In genomic region chr14:71952381-71953363, GRCh38 we compare ENCODE assay signal across 19 cellular contexts. TPM values are rescaled to one million over a fixed set of nuclear protein-coding genes. Genes with fewer than 3 reads are reported as not detected.
"Had no signal": no experiment of that assay in that cellular context is flagged by ENCODE, and none has a peak within 500 bp of the region (broad histone marks: within the 10 kb centered on the region; RNA-seq: fewer than 3 reads in every experiment).

No MANE protein-coding gene starts in this region.

- H3K36me3 ChIP-seq: brain microvascular endothelial cell, gastroesophageal sphincter, heart right ventricle, right atrium auricular region, suprapubic skin had no signal

- H3K4me1 ChIP-seq: gastroesophageal sphincter, heart right ventricle, right atrium auricular region, suprapubic skin had no signal

- H3K27ac ChIP-seq: brain microvascular endothelial cell, epithelial cell of prostate, gastroesophageal sphincter, heart right ventricle, right atrium auricular region, suprapubic skin had no signal

- H3K27me3 ChIP-seq: brain microvascular endothelial cell, gastroesophageal sphincter, heart right ventricle, right atrium auricular region, suprapubic skin had no signal

- H3K4me2 ChIP-seq: smooth muscle cell had no signal

- H3K4me3 ChIP-seq: gastroesophageal sphincter, heart right ventricle, right atrium auricular region, smooth muscle cell, suprapubic skin had no signal

- H3K9me3 Mint-ChIP-seq: natural killer cell treated with Interleukin-12 subunit alpha and Interleukin-12 subunit beta and Interleukin-15 and Interleukin-18, amount 100 ng/mL, for 72 hours; type B pancreatic cell had no signal

- H3K27me3 Mint-ChIP-seq: dendritic cell treated with granulocyte-macrophage colony-stimulating factor and Interleukin-4, amounts not matched to agents 40 ng/mL and 50 ng/mL, for 4 days had no signal

- H3K27ac Mint-ChIP-seq: dendritic cell treated with granulocyte-macrophage colony-stimulating factor and Interleukin-4, amounts not matched to agents 40 ng/mL and 50 ng/mL, for 4 days; effector memory CD8-positive, alpha-beta T cell; natural killer cell treated with Interleukin-12 subunit alpha and Interleukin-12 subunit beta and Interleukin-15 and Interleukin-18, amount 100 ng/mL, for 72 hours; type B pancreatic cell had no signal

- DNase-seq: activated CD4-positive, CD25-positive, alpha-beta regulatory T cell treated with anti-CD3 and anti-CD28 coated beads, Interleukin-2, amount 50 U/mL, for 72 hours; activated naive CD4-positive, alpha-beta T cell; activated T-cell treated with anti-CD3 and anti-CD28 coated beads for 4 hours; brain microvascular endothelial cell; cerebellar nuclear complex; effector memory CD8-positive, alpha-beta T cell; heart right ventricle; mesendoderm; stimulated activated CD4-positive, alpha-beta T cell treated with anti-CD3 and anti-CD28 coated beads, Interleukin-4, amount 100 ng/mL, for 4 hours; stimulated activated CD8-positive, alpha-beta memory T cell treated with anti-CD3 and anti-CD28 coated beads, Interleukin-4, amount 100 ng/mL, for 48 hours; stimulated activated naive CD8-positive, alpha-beta T cell treated with anti-CD3 and anti-CD28 coated beads, Interleukin-15, Interleukin-2, amounts not matched to agents 100 U/mL and 50 U/mL, for 24 hours had no signal

- H3K4me3 Mint-ChIP-seq: dendritic cell treated with granulocyte-macrophage colony-stimulating factor and Interleukin-4, amounts not matched to agents 40 ng/mL and 50 ng/mL, for 4 days; effector memory CD8-positive, alpha-beta T cell; natural killer cell treated with Interleukin-12 subunit alpha and Interleukin-12 subunit beta and Interleukin-15 and Interleukin-18, amount 100 ng/mL, for 72 hours; type B pancreatic cell had no signal

- H3K36me3 Mint-ChIP-seq: natural killer cell treated with Interleukin-12 subunit alpha and Interleukin-12 subunit beta and Interleukin-15 and Interleukin-18, amount 100 ng/mL, for 72 hours; type B pancreatic cell had no signal

- ATAC-seq: effector memory CD8-positive, alpha-beta T cell; gastroesophageal sphincter; heart right ventricle; natural killer cell treated with Interleukin-12 subunit alpha and Interleukin-12 subunit beta and Interleukin-15 and Interleukin-18, amount 100 ng/mL, for 72 hours; stimulated activated naive CD8-positive, alpha-beta T cell treated with anti-CD3 and anti-CD28 coated beads, Interleukin-15, Interleukin-2, amounts not matched to agents 100 U/mL and 50 U/mL, for 24 hours had no signal

- H3K9me3 ChIP-seq: suprapubic skin had no signal

RNA-seq across cellular contexts. Expression of gene RGS6, which starts 20.4 kb away (rescaled TPM):
- polyA plus RNA-seq: smooth muscle cell had no signal
